9 cellular contexts compared by ENCODE assay signal in genomic region chr2:159515482-159515881, GRCh38.
A peak's percentile ranks its signal among the peaks of the same experiment; 100 is the strongest.
DNase-seq lines count a peak whose midpoint lies in the region; ATAC-seq and TF ChIP-seq lines count a peak whose summit lies in the region.
"Had no signal": no experiment of that assay in that cellular context is flagged by ENCODE, and none has a peak within 500 bp of the region (broad histone marks: within the 10 kb centered on the region; RNA-seq: fewer than 3 reads in every experiment).

No MANE protein-coding gene starts in this region.

- DNase-seq in NCI-H748 treated with DMSO at 0.1 percent for 48 hours (lab: John Stamatoyannopoulos, UW): peak; percentile 30
- no peak for DNase-seq in sciatic nerve (ENCODE audit: low spot score)
- no peak for DNase-seq in DMS114 treated with DMSO at 0.1 percent for 48 hours (lab: John Stamatoyannopoulos, UW; ENCODE audit: unreplicated experiment)
- no peak for DNase-seq in NCI-H510A treated with DMSO at 0.1 percent for 48 hours (lab: John Stamatoyannopoulos, UW)
- DNase-seq: left cardiac atrium had no signal

- peaks cover 20% of the 10 kb centered on the region for H3F3A ChIP-seq in DOHH2 (ENCODE audit: control insufficient read depth, insufficient read depth)
- no peaks in the 10 kb centered on the region for H3F3A ChIP-seq in neural cell (ENCODE audit: insufficient read depth, low read length, poor library complexity, severe bottlenecking)

- peaks cover 44% of the 10 kb centered on the region for H3K79me2 ChIP-seq in DOHH2 (ENCODE audit: control insufficient read depth, low read length)
- H3K79me2 ChIP-seq in neural cell (replicated peaks; ENCODE audit: insufficient read depth, low read length): peaks cover 44% of the 10 kb centered on the region

- no peak for TF ChIP-seq RAD21 in neural cell (conservative IDR thresholded peaks at IDR 0.05)

- no peaks in the 10 kb centered on the region for H3K27me3 ChIP-seq in DOHH2 (ENCODE audit: control insufficient read depth, low read length)
- H3K27me3 ChIP-seq in neural cell (ENCODE audit: insufficient read depth, low read depth, low read length): no peaks in the 10 kb centered on the region

- H3K9ac ChIP-seq in neural cell (ENCODE audit: low read length): no peak overlapping the region

- H3K27ac ChIP-seq in DOHH2 (ENCODE audit: low read depth, low read length): peak overlapping the region; percentile 80
- H3K27ac ChIP-seq in neural cell (ENCODE audit: low read length): no peak overlapping the region

- H2AFZ ChIP-seq in neural cell (ENCODE audit: low read depth, low read length): no peak overlapping the region

- peaks cover 28% of the 10 kb centered on the region for H3K4me1 ChIP-seq in DOHH2 (ENCODE audit: control insufficient read depth, low read length)

- H3K9me3 ChIP-seq in DOHH2 (ENCODE audit: control insufficient read depth, insufficient read depth, low read length): no peaks in the 10 kb centered on the region
- H3K9me3 ChIP-seq in neural cell (ENCODE audit: low read length): no peaks in the 10 kb centered on the region

- H3K4me2 ChIP-seq in DOHH2 (ENCODE audit: low read length) (peak overlapping the region; percentile 92), neural cell (ENCODE audit: low read length) (peak overlapping the region; percentile 46)

- peaks cover 11% of the 10 kb centered on the region for H3K4me1 Mint-ChIP-seq in dendritic cell treated with granulocyte-macrophage colony-stimulating factor and Interleukin-4, amounts not matched to agents 40 ng/mL and 50 ng/mL, for 4 days (ENCODE audit: low read depth)

- intact Hi-C loops in dendritic cell treated with granulocyte-macrophage colony-stimulating factor and Interleukin-4, amounts not matched to agents 40 ng/mL and 50 ng/mL, for 4 days (cut with micrococcal nuclease): no loop called here
- intact Hi-C loops in sciatic nerve (cut with DNase I): no loop called here

- H3K4me3 Mint-ChIP-seq in dendritic cell treated with granulocyte-macrophage colony-stimulating factor and Interleukin-4, amounts not matched to agents 40 ng/mL and 50 ng/mL, for 4 days: peak overlapping the region; percentile 26

- H4K20me1 ChIP-seq in DOHH2 (ENCODE audit: control insufficient read depth, insufficient read depth, low read depth, low read length): no peaks in the 10 kb centered on the region
- no peaks in the 10 kb centered on the region for H4K20me1 ChIP-seq in neural cell (ENCODE audit: insufficient read depth)

- H3K4me3 ChIP-seq in DOHH2 (ENCODE audit: low read length): peak overlapping the region; percentile 95
- peak overlapping the region; percentile 59 for H3K4me3 ChIP-seq in neural cell (ENCODE audit: low read length)

- no peaks in the 10 kb centered on the region for H3K9me3 Mint-ChIP-seq in dendritic cell treated with granulocyte-macrophage colony-stimulating factor and Interleukin-4, amounts not matched to agents 40 ng/mL and 50 ng/mL, for 4 days

- no peak for ATAC-seq in sciatic nerve
- ATAC-seq in GM21737 (IDR thresholded peaks at IDR 0.05; ENCODE audit: unreplicated experiment): no peak

- H3K36me3 Mint-ChIP-seq in dendritic cell treated with granulocyte-macrophage colony-stimulating factor and Interleukin-4, amounts not matched to agents 40 ng/mL and 50 ng/mL, for 4 days (ENCODE audit: low read depth): no peaks in the 10 kb centered on the region

- H3K36me3 ChIP-seq in DOHH2 (ENCODE audit: control insufficient read depth, low read length): no peaks in the 10 kb centered on the region
- no peaks in the 10 kb centered on the region for H3K36me3 ChIP-seq in neural cell (ENCODE audit: insufficient read depth, low read length)

- H3K9me2 ChIP-seq in DOHH2 (replicated peaks; ENCODE audit: control insufficient read depth, low read length): no peaks in the 10 kb centered on the region
- H3K9me2 ChIP-seq in neural cell (ENCODE audit: insufficient read depth, low read length): no peaks in the 10 kb centered on the region

- H3K27me3 Mint-ChIP-seq in dendritic cell treated with granulocyte-macrophage colony-stimulating factor and Interleukin-4, amounts not matched to agents 40 ng/mL and 50 ng/mL, for 4 days: no peaks in the 10 kb centered on the region

- no peak for TF ChIP-seq CTCF in DOHH2 (IDR thresholded peaks at IDR 0.05; ENCODE audit: low read depth, low read length, poor library complexity, severe bottlenecking)
- TF ChIP-seq CTCF in neural cell (IDR thresholded peaks at IDR 0.05; ENCODE audit: poor library complexity, severe bottlenecking): no peak

- no peak for TF ChIP-seq EP300 in neural cell (conservative IDR thresholded peaks at IDR 0.05; ENCODE audit: poor library complexity, severe bottlenecking)

- H3K27ac Mint-ChIP-seq in dendritic cell treated with granulocyte-macrophage colony-stimulating factor and Interleukin-4, amounts not matched to agents 40 ng/mL and 50 ng/mL, for 4 days: no peak overlapping the region

TF ChIP-seq in neural cell, 6 proteins besides CTCF, POLR2A, EP300 and RAD21:
- no peak for TF ChIP-seq EZH2 (IDR thresholded peaks at IDR 0.05; ENCODE audit: borderline replicate concordance, insufficient read depth, low read length, poor library complexity, severe bottlenecking)
- no peak for TF ChIP-seq SMC3 (conservative IDR thresholded peaks at IDR 0.05; ENCODE audit: poor library complexity)
TF ChIP-seq in neural cell: peak in this region for 0.
